ENCODE assay signal across 16 cellular contexts in genomic region chr14:61418749-61419148, GRCh38.
DNase-seq lines count a peak whose midpoint lies in the region; ATAC-seq, FAIRE-seq and TF ChIP-seq lines count a peak whose summit lies in the region.
"Had no signal": no experiment of that assay in that cellular context is flagged by ENCODE, and none has a peak within 500 bp of the region (broad histone marks: within the 10 kb centered on the region; RNA-seq: fewer than 3 reads in every experiment).

No MANE protein-coding gene starts in this region.

- no TSS peak for BruUV-seq in PC-9 (replicated peaks; lab: Mats Ljungman, UMichigan)

- H3K9me2 ChIP-seq in PC-9 (ENCODE audit: insufficient read depth): no peaks in the 10 kb centered on the region

- TF ChIP-seq EP300 in suprapubic skin (IDR thresholded peaks at IDR 0.05): no peak

- no peak overlapping the region for H2AFZ ChIP-seq in PC-9

- peaks cover 53% of the 10 kb centered on the region; the same call in 1 of the 2 replicates for H3K79me2 ChIP-seq in PC-9 (ENCODE audit: low read depth)

- intact Hi-C loops in PC-9 (cut with micrococcal nuclease; ENCODE audit: unreplicated experiment): no loop called here

- H3K27me3 Mint-ChIP-seq in activated T-cell treated with anti-CD3 and anti-CD28 coated beads, Interleukin-2, amount 50 U/mL, for 72 hours (ENCODE audit: low read depth): no peaks in the 10 kb centered on the region
- H3K27me3 Mint-ChIP-seq: type B pancreatic cell had no signal

- 39% methylated on average over 4 of the region's 4 CpGs for WGBS in suprapubic skin

- H3K4me1 ChIP-seq in PC-9 (replicated peaks; ENCODE audit: insufficient read depth): peaks cover 34% of the 10 kb centered on the region
- peaks cover 39% of the 10 kb centered on the region for H3K4me1 ChIP-seq in suprapubic skin

- H3K27me3 ChIP-seq in PC-9 (ENCODE audit: insufficient read depth, low read depth) (no peaks in the 10 kb centered on the region), suprapubic skin (no peaks in the 10 kb centered on the region)

- peaks cover 18% of the 10 kb centered on the region; the same call in 1 of the 2 replicates for H3F3A ChIP-seq in PC-9 (ENCODE audit: insufficient read depth, low read depth)

- peak overlapping the region; percentile 22 to 60 for H3K4me3 Mint-ChIP-seq in activated T-cell treated with anti-CD3 and anti-CD28 coated beads, Interleukin-2, amount 50 U/mL, for 72 hours
- H3K4me3 Mint-ChIP-seq: type B pancreatic cell had no signal

- peak overlapping the region; percentile 86 for H3K27ac Mint-ChIP-seq in activated T-cell treated with anti-CD3 and anti-CD28 coated beads, Interleukin-2, amount 50 U/mL, for 72 hours
- H3K27ac Mint-ChIP-seq: type B pancreatic cell had no signal

- no peaks in the 10 kb centered on the region for H4K20me1 ChIP-seq in PC-9 (ENCODE audit: insufficient read depth)

- H3K4me1 Mint-ChIP-seq in activated T-cell treated with anti-CD3 and anti-CD28 coated beads, Interleukin-2, amount 50 U/mL, for 72 hours (ENCODE audit: low read depth): no peaks in the 10 kb centered on the region

- H3K36me3 ChIP-seq in PC-9 (ENCODE audit: low read depth) (no peaks in the 10 kb centered on the region), suprapubic skin (no peaks in the 10 kb centered on the region)

- CTCF ChIA-PET in PC-9 (lab: Charles Lee): no interaction called here

- no peak overlapping the region for H3K4me2 ChIP-seq in PC-9

- no peak for DNase-seq in activated T-cell treated with anti-CD3 and anti-CD28 coated beads, Interleukin-2, amount 50 U/mL, for 72 hours
- DNase-seq in activated T-cell treated with anti-CD3 and anti-CD28 coated beads, Interleukin-2, amount 50 U/mL, for 1 hour: no peak
- no peak for DNase-seq in PC-9
- peak; percentile 82 for DNase-seq in foreskin melanocyte
- no peak for DNase-seq in suprapubic skin (ENCODE audit: low spot score in 2 of 2)
- DNase-seq in GM19239 (ENCODE audit: insufficient read length, low spot score): no peak
- DNase-seq in NCI-H748 treated with DMSO at 0.1 percent for 48 hours (lab: John Stamatoyannopoulos, UW): no peak
- DNase-seq: activated CD4-positive, alpha-beta T cell treated with anti-CD3 and anti-CD28 coated beads, Interleukin-2, amount 50 U/mL, for 4 hours; AML-193; NCI-H1092 treated with DMSO at 0.1 percent for 48 hours; NCI-H526 treated with DMSO at 0.1 percent for 48 hours had no signal

- H3K9me3 Mint-ChIP-seq in activated T-cell treated with anti-CD3 and anti-CD28 coated beads, Interleukin-2, amount 50 U/mL, for 72 hours: peaks cover 0 to 4% of the 10 kb centered on the region in 2 donors
- H3K9me3 Mint-ChIP-seq: type B pancreatic cell had no signal

- peak overlapping the region; percentile 73; the same call in 1 of the 2 replicates for H3K27ac ChIP-seq in PC-9
- H3K27ac ChIP-seq in suprapubic skin: peak overlapping the region; percentile 20
- H3K27ac ChIP-seq: HL-60, SK-N-MC had no signal

- H3K36me3 Mint-ChIP-seq in activated T-cell treated with anti-CD3 and anti-CD28 coated beads, Interleukin-2, amount 50 U/mL, for 72 hours (ENCODE audit: insufficient read depth in 2 of 2): peaks cover 3 to 15% of the 10 kb centered on the region in 2 donors
- H3K36me3 Mint-ChIP-seq: type B pancreatic cell had no signal

- TF ChIP-seq CTCF in PC-9 (conservative IDR thresholded peaks at IDR 0.05): no peak
- TF ChIP-seq CTCF in suprapubic skin (IDR thresholded peaks at IDR 0.05): no peak

- H3K4me3 ChIP-seq in PC-9: no peak overlapping the region
- H3K4me3 ChIP-seq in suprapubic skin: no peak overlapping the region
- H3K4me3 ChIP-seq: SK-N-MC had no signal

- no peak for ATAC-seq in activated T-cell treated with anti-CD3 and anti-CD28 coated beads, Interleukin-2, amount 50 U/mL, for 72 hours (replicated peaks in 1 of 2)
- no peak for ATAC-seq in GM21390 (IDR thresholded peaks at IDR 0.05; ENCODE audit: unreplicated experiment)

- FAIRE-seq in GM19239 (lab: Jason Lieb, UNC): no peak
- FAIRE-seq: G401.6 had no signal

- POLR2A ChIA-PET in PC-9 (lab: Charles Lee; ENCODE audit: unreplicated experiment): no interaction called here

- no peak for TF ChIP-seq POLR2A in suprapubic skin (IDR thresholded peaks at IDR 0.05)

- peaks cover 9% of the 10 kb centered on the region; the same call in 1 of the 2 replicates for H3K9me3 ChIP-seq in PC-9 (ENCODE audit: insufficient read depth, low read depth)
- H3K9me3 ChIP-seq in suprapubic skin: no peaks in the 10 kb centered on the region
